12 cellular contexts compared by ENCODE assay signal in genomic region chr2:85216051-85216431, GRCh38.
DNase-seq lines count a peak whose midpoint lies in the region; ATAC-seq and TF ChIP-seq lines count a peak whose summit lies in the region.
"Had no signal": no experiment of that assay in that cellular context is flagged by ENCODE, and none has a peak within 500 bp of the region (broad histone marks: within the 10 kb centered on the region; RNA-seq: fewer than 3 reads in every experiment).

No MANE protein-coding gene starts in this region.

- in situ Hi-C loops in brain microvascular endothelial cell (cut with HindIII; ENCODE audit: low pct_ligation_motif_present, low sequenced_read_pairs) = no loop called here

- intact Hi-C loops in left lung (cut with DNase I) = no loop called here

- no peaks in the 10 kb centered on the region for H3K27me3 ChIP-seq in HUES64 (ENCODE audit: insufficient read depth, low read length)
- H3K27me3 ChIP-seq in brain microvascular endothelial cell (replicated peaks) = no peaks in the 10 kb centered on the region
- no peaks in the 10 kb centered on the region for H3K27me3 ChIP-seq in left lung

- peaks cover 43% of the 10 kb centered on the region for H3K4me1 ChIP-seq in HUES64 (ENCODE audit: insufficient read depth, low read length)
- peaks cover 0 to 4% of the 10 kb centered on the region in 2 donors for H3K4me1 ChIP-seq in left lung

- peak; percentile 14 for DNase-seq in brain microvascular endothelial cell
- DNase-seq in left lung = no peak
- peak; percentile 26 for DNase-seq in smooth muscle cell of the brain vasculature (ENCODE audit: low read depth, low spot score)
- no peak for DNase-seq in stimulated activated CD4-positive, alpha-beta T cell treated with anti-CD3 and anti-CD28 coated beads, Interleukin-15, amount 100 ng/mL, for 24 hours
- DNase-seq: Calu3, cerebellar nuclear complex, KG1, NCI-H510A treated with DMSO at 0.1 percent for 48 hours had no signal

- peak overlapping the region; percentile 50 for H3K9ac ChIP-seq in HUES64 (ENCODE audit: low read depth, low read length)

- H3K36me3 ChIP-seq in HUES64 (ENCODE audit: insufficient read depth, low read length) (no peaks in the 10 kb centered on the region), brain microvascular endothelial cell (replicated peaks) (no peaks in the 10 kb centered on the region), left lung (no peaks in the 10 kb centered on the region)

- peak; percentile 33 for ATAC-seq in left lung
- no peak for ATAC-seq in GM19463 (IDR thresholded peaks at IDR 0.05; ENCODE audit: unreplicated experiment)
- no peak for ATAC-seq in GM21381 (IDR thresholded peaks at IDR 0.05; ENCODE audit: unreplicated experiment)
- ATAC-seq in HG03175 (IDR thresholded peaks at IDR 0.05; ENCODE audit: unreplicated experiment) = no peak

- no peak for TF ChIP-seq CTCF in brain microvascular endothelial cell (IDR thresholded peaks at IDR 0.05; ENCODE audit: low read depth, low read length, missing control alignments)
- no peak for TF ChIP-seq CTCF in left lung (IDR thresholded peaks at IDR 0.05)

- H3K9me3 ChIP-seq in HUES64 (ENCODE audit: insufficient read depth, low read depth, low read length) (no peaks in the 10 kb centered on the region), left lung (no peaks in the 10 kb centered on the region)

- H3K4me3 ChIP-seq in HUES64 (ENCODE audit: low read length) (no peak overlapping the region), brain microvascular endothelial cell (ENCODE audit: low read depth, low read length) (no peak overlapping the region), left lung (no peak overlapping the region)

- 49% methylated on average over 7 of the region's 9 CpGs for WGBS in HUES64

- H3K27ac ChIP-seq in HUES64 (ENCODE audit: low read depth, low read length) = peak overlapping the region; percentile 83
- peak overlapping the region; percentile 11 for H3K27ac ChIP-seq in brain microvascular endothelial cell
- peak overlapping the region; percentile 23 to 26 for H3K27ac ChIP-seq in left lung

Comparison
In these comparisons a context has a peak if more than half of its experiments do, and no peak if none do; other contexts are left out.
1. H3K27ac ChIP-seq: peak in every context shown above with its lines; median percentile 83 in HUES64; 24 in left lung; 11 in brain microvascular endothelial cell.
2. DNase-seq: peak in brain microvascular endothelial cell (single experiment) and smooth muscle cell of the brain vasculature (single experiment); none in left lung (0 of 2) and stimulated activated CD4-positive, alpha-beta T cell treated with anti-CD3 and anti-CD28 coated beads, Interleukin-15, amount 100 ng/mL, for 24 hours (single experiment).